ENCODE assay signal across 13 cellular contexts in genomic region chr1:96473791-96474452, GRCh38.
DNase-seq lines count a peak whose midpoint lies in the region; ATAC-seq, FAIRE-seq and TF ChIP-seq lines count a peak whose summit lies in the region.
"Had no signal": no experiment of that assay in that cellular context is flagged by ENCODE, and none has a peak within 500 bp of the region (broad histone marks: within the 10 kb centered on the region; RNA-seq: fewer than 3 reads in every experiment).

No MANE protein-coding gene starts in this region.

- peaks cover 19% of the 10 kb centered on the region for H3K36me3 Mint-ChIP-seq in GM23338 (ENCODE audit: low read depth)
- no peaks in the 10 kb centered on the region for H3K36me3 Mint-ChIP-seq in activated naive CD4-positive, alpha-beta T cell treated with anti-CD3 and anti-CD28 coated beads for 36 hours (ENCODE audit: low read depth)

- H3K4me1 Mint-ChIP-seq in GM23338 = peaks cover 32% of the 10 kb centered on the region
- no peaks in the 10 kb centered on the region for H3K4me1 Mint-ChIP-seq in activated naive CD4-positive, alpha-beta T cell treated with anti-CD3 and anti-CD28 coated beads for 36 hours (ENCODE audit: low read depth)

- H3K27me3 Mint-ChIP-seq in GM23338 (ENCODE audit: insufficient read depth, low read depth, poor library complexity) = peaks cover 72% of the 10 kb centered on the region
- H3K27me3 Mint-ChIP-seq in activated naive CD4-positive, alpha-beta T cell treated with anti-CD3 and anti-CD28 coated beads for 36 hours (ENCODE audit: low read depth) = peaks cover 5% of the 10 kb centered on the region
- H3K27me3 Mint-ChIP-seq: effector memory CD8-positive, alpha-beta T cell had no signal

- DNase-seq in GM23338 (ENCODE audit: low spot score) (no peak), RCC 7860 (ENCODE audit: low spot score) (peak; percentile 77), fibroblast of mammary gland (ENCODE audit: low read depth) (peak; percentile 66), renal cortical epithelial cell (ENCODE audit: low read depth) (peak; percentile 75), RPMI8226 (no peak), DMS 273 (lab: John Stamatoyannopoulos, UW; ENCODE audit: unreplicated experiment) (no peak)
- DNase-seq in activated naive CD4-positive, alpha-beta T cell treated with anti-CD3 and anti-CD28 coated beads for 36 hours = no peak
- DNase-seq: activated T-cell treated with anti-CD3 and anti-CD28 coated beads, Interleukin-2, amount 50 U/mL, for 4 hours; aorta; effector memory CD8-positive, alpha-beta T cell; SK-N-SH had no signal

- CTCF ChIA-PET in activated naive CD4-positive, alpha-beta T cell treated with anti-CD3 and anti-CD28 coated beads for 36 hours (lab: Charles Lee) = no interaction called here

- H3K79me2 ChIP-seq in GM23338 (replicated peaks; ENCODE audit: insufficient read depth) = no peaks in the 10 kb centered on the region

- intact Hi-C loops in activated naive CD4-positive, alpha-beta T cell treated with anti-CD3 and anti-CD28 coated beads for 36 hours (cut with micrococcal nuclease) = no loop called here

- no peak overlapping the region for H2AFZ ChIP-seq in GM23338

- H3K27ac ChIP-seq in GM23338 (ENCODE audit: low read depth) = no peak overlapping the region
- H3K27ac ChIP-seq: prostate gland had no signal

- FAIRE-seq in RCC 7860 (lab: Jason Lieb, UNC) = peak; percentile 83

- TF ChIP-seq CTCF in GM23338 (conservative IDR thresholded peaks at IDR 0.05; ENCODE audit: low read depth in 2 of 2) (no peak), fibroblast of mammary gland (conservative IDR thresholded peaks at IDR 0.05; ENCODE audit: control insufficient read depth, insufficient read depth, low read depth, low read length) (no peak)

- no peak overlapping the region for H3K27ac Mint-ChIP-seq in GM23338
- no peak overlapping the region for H3K27ac Mint-ChIP-seq in activated naive CD4-positive, alpha-beta T cell treated with anti-CD3 and anti-CD28 coated beads for 36 hours
- H3K27ac Mint-ChIP-seq: effector memory CD8-positive, alpha-beta T cell had no signal

- no peaks in the 10 kb centered on the region; the same call in 1 of the 2 replicates for H3K9me2 ChIP-seq in GM23338 (ENCODE audit: insufficient read depth)
- H3K9me2 ChIP-seq: SK-N-SH had no signal

- H3K36me3 ChIP-seq in GM23338 (ENCODE audit: insufficient read depth) = no peaks in the 10 kb centered on the region
- H3K36me3 ChIP-seq: prostate gland had no signal

- H3K27me3 ChIP-seq in GM23338 (ENCODE audit: insufficient read depth) = peaks cover 82% of the 10 kb centered on the region

- no peaks in the 10 kb centered on the region for H3F3A ChIP-seq in GM23338 (replicated peaks; ENCODE audit: low read depth)

- H3K4me2 ChIP-seq in GM23338 = peak overlapping the region; percentile 70
- H3K4me2 ChIP-seq: SK-N-SH had no signal

- peak overlapping the region; percentile 18; the same call in 1 of the 2 replicates for H3K4me3 ChIP-seq in GM23338
- H3K4me3 ChIP-seq in fibroblast of mammary gland (ENCODE audit: control insufficient read depth, low read depth, low read length) = no peak overlapping the region
- H3K4me3 ChIP-seq: prostate gland had no signal

- peaks cover 17% of the 10 kb centered on the region for H3K4me1 ChIP-seq in GM23338 (ENCODE audit: insufficient read depth)
- H3K4me1 ChIP-seq: prostate gland had no signal

- H3K4me3 Mint-ChIP-seq in GM23338 = peak overlapping the region; percentile 36; the same call in 2 of the 3 replicates
- no peak overlapping the region for H3K4me3 Mint-ChIP-seq in activated naive CD4-positive, alpha-beta T cell treated with anti-CD3 and anti-CD28 coated beads for 36 hours
- H3K4me3 Mint-ChIP-seq: activated T-cell treated with anti-CD3 and anti-CD28 coated beads, Interleukin-2, amount 50 U/mL, for 4 hours; effector memory CD8-positive, alpha-beta T cell had no signal

- peaks cover 16% of the 10 kb centered on the region for H3K9me3 Mint-ChIP-seq in GM23338
- peaks cover 1% of the 10 kb centered on the region for H3K9me3 Mint-ChIP-seq in activated naive CD4-positive, alpha-beta T cell treated with anti-CD3 and anti-CD28 coated beads for 36 hours
- H3K9me3 Mint-ChIP-seq: activated T-cell treated with anti-CD3 and anti-CD28 coated beads, Interleukin-2, amount 50 U/mL, for 4 hours; effector memory CD8-positive, alpha-beta T cell had no signal

- H4K20me1 ChIP-seq in GM23338 (replicated peaks; ENCODE audit: insufficient read depth) = peaks cover 4% of the 10 kb centered on the region; the same call in 1 of the 2 replicates

- peak; percentile 68 for ATAC-seq in GM23338
- no peak for ATAC-seq in HG03196 (IDR thresholded peaks at IDR 0.05; ENCODE audit: unreplicated experiment)
- ATAC-seq: activated T-cell treated with anti-CD3 and anti-CD28 coated beads, Interleukin-2, amount 50 U/mL, for 4 hours; effector memory CD8-positive, alpha-beta T cell had no signal

TF ChIP-seq in GM23338, 12 proteins besides CTCF, POLR2A, EP300 and RAD21:
- TF ChIP-seq JUNB (IDR thresholded peaks at IDR 0.05; ENCODE audit: unreplicated experiment) = no peak
- no peak for TF ChIP-seq CREB1 (CRISPR knock-in tag; IDR thresholded peaks at IDR 0.05; ENCODE audit: low read depth)
- TF ChIP-seq ZNF331 (CRISPR knock-in tag; IDR thresholded peaks at IDR 0.05; ENCODE audit: low read depth) = no peak
- no peak for TF ChIP-seq ETS1 (IDR thresholded peaks at IDR 0.05)
- TF ChIP-seq EZH2 (IDR thresholded peaks at IDR 0.05; ENCODE audit: low read depth, unreplicated experiment) = no peak
- no peak for TF ChIP-seq ZNF114 (CRISPR knock-in tag; IDR thresholded peaks at IDR 0.05)
- no peak for TF ChIP-seq REST (IDR thresholded peaks at IDR 0.05; ENCODE audit: unreplicated experiment)
TF ChIP-seq in GM23338: peak in this region for 0.

Comparison
In these comparisons a context has a peak if more than half of its experiments do, and no peak if none do; other contexts are left out.
1. DNase-seq: peak in RCC 7860 (single experiment), fibroblast of mammary gland (single experiment) and renal cortical epithelial cell (single experiment); none in GM23338 (single experiment), activated naive CD4-positive, alpha-beta T cell treated with anti-CD3 and anti-CD28 coated beads for 36 hours (single experiment), RPMI8226 (single experiment) and DMS 273 (single experiment).